In genomic region chr2:41869542-41870256, GRCh38 we compare ENCODE assay signal across 8 cellular contexts.
DNase-seq lines count a peak whose midpoint lies in the region; ATAC-seq, FAIRE-seq and TF ChIP-seq lines count a peak whose summit lies in the region.

No MANE protein-coding gene starts in this region.

- POLR2A ChIA-PET in endothelial cell of umbilical vein (lab: Charles Lee), result interaction anchor here (1.3 kb wide), 1 partner anchor 217 kb away, joined by 4 read pairs; no protein-coding TSS in a partner anchor

- H3K36me3 ChIP-seq in endothelial cell of umbilical vein (ENCODE audit: control insufficient read depth in 2 of 2, extremely low read depth in 1 of 2, insufficient read depth in 2 of 2, low read length in 2 of 2), result no peaks in the 10 kb centered on the region

- ATAC-seq in HG02642 (IDR thresholded peaks at IDR 0.05; ENCODE audit: poor library complexity, unreplicated experiment), result peak; percentile 78
- ATAC-seq in activated CD8-positive, alpha-beta memory T cell treated with anti-CD3 and anti-CD28 coated beads, Interleukin-2, amount 10 ng/mL, durations not matched to agents 7 days and 5 days, result peak; percentile 74
- ATAC-seq in GM18517 (IDR thresholded peaks at IDR 0.05; ENCODE audit: unreplicated experiment), result no peak

- H3K79me2 ChIP-seq in endothelial cell of umbilical vein (ENCODE audit: control insufficient read depth, insufficient read depth, low read length), result no peaks in the 10 kb centered on the region

- H3K27ac Mint-ChIP-seq in activated CD8-positive, alpha-beta memory T cell treated with anti-CD3 and anti-CD28 coated beads, Interleukin-2, amount 10 ng/mL, durations not matched to agents 7 days and 5 days, result no peak overlapping the region

- no peaks in the 10 kb centered on the region for H3K36me3 Mint-ChIP-seq in activated CD8-positive, alpha-beta memory T cell treated with anti-CD3 and anti-CD28 coated beads, Interleukin-2, amount 10 ng/mL, durations not matched to agents 7 days and 5 days

- no peak overlapping the region for H3K27ac ChIP-seq in endothelial cell of umbilical vein (ENCODE audit: insufficient read depth, low read depth, low read length)

- no peak overlapping the region for H2AFZ ChIP-seq in endothelial cell of umbilical vein (ENCODE audit: low read depth, low read length)

- peak; percentile 82 for FAIRE-seq in endothelial cell of umbilical vein (lab: Jason Lieb, UNC)

- peaks cover 3 to 4% of the 10 kb centered on the region in 2 experiments for H3K27me3 ChIP-seq in endothelial cell of umbilical vein (ENCODE audit: control insufficient read depth in 2 of 2, insufficient read depth in 2 of 2, low read length in 2 of 2)

- H3K4me2 ChIP-seq in endothelial cell of umbilical vein (ENCODE audit: insufficient read depth, low read length), result no peak overlapping the region

- H3K4me1 ChIP-seq in endothelial cell of umbilical vein (ENCODE audit: control insufficient read depth, extremely low read depth, insufficient read depth, low read length), result no peaks in the 10 kb centered on the region

- intact Hi-C loops in endothelial cell of umbilical vein (cut with micrococcal nuclease), result loop anchor here (1.0 to 5.0 kb wide), 4 partner anchors 16 to 458 kb away; no protein-coding TSS in a partner anchor

- peaks cover 15% of the 10 kb centered on the region for H3K4me1 Mint-ChIP-seq in activated CD8-positive, alpha-beta memory T cell treated with anti-CD3 and anti-CD28 coated beads, Interleukin-2, amount 10 ng/mL, durations not matched to agents 7 days and 5 days

- no peaks in the 10 kb centered on the region for H3K9me3 Mint-ChIP-seq in activated CD8-positive, alpha-beta memory T cell treated with anti-CD3 and anti-CD28 coated beads, Interleukin-2, amount 10 ng/mL, durations not matched to agents 7 days and 5 days (ENCODE audit: low read depth)

- H3K9me1 ChIP-seq in endothelial cell of umbilical vein (replicated peaks; ENCODE audit: control insufficient read depth, extremely low read depth, insufficient read depth, low read length), result no peaks in the 10 kb centered on the region

- CTCF ChIA-PET in activated CD8-positive, alpha-beta memory T cell treated with anti-CD3 and anti-CD28 coated beads, Interleukin-2, amount 10 ng/mL, durations not matched to agents 7 days and 5 days (lab: Charles Lee), result interaction anchor here (0.7 to 7.9 kb wide), 18 partner anchors 10 to 518 kb away, joined by 3 to 207 read pairs (median 4); no protein-coding TSS in a partner anchor
- CTCF ChIA-PET in endothelial cell of umbilical vein (lab: Charles Lee), result interaction anchor here (0.6 to 9.9 kb wide), 44 partner anchors 9 to 459 kb away, joined by 3 to 625 read pairs (median 6); partner anchors contain the start of gene PKDCC

- DNase-seq in NCI-H82 (lab: John Stamatoyannopoulos, UW) (peak; percentile 85), endothelial cell of umbilical vein (ENCODE audit: low read depth, low spot score) (peak; percentile 59), middle frontal gyrus (ENCODE audit: extremely low spot score, low spot score) (peak; percentile 24)
- peak; percentile 71 for DNase-seq in activated CD8-positive, alpha-beta memory T cell treated with anti-CD3 and anti-CD28 coated beads, Interleukin-2, amount 10 ng/mL, durations not matched to agents 7 days and 5 days
- peak; percentile 39 to 40 for DNase-seq in stimulated activated CD8-positive, alpha-beta memory T cell treated with anti-CD3 and anti-CD28 coated beads, Interleukin-4, amount 100 ng/mL, for 4 hours (ENCODE audit: low read depth in 2 of 2, low spot score in 1 of 2)

- peaks cover 38% of the 10 kb centered on the region for H3K27me3 Mint-ChIP-seq in activated CD8-positive, alpha-beta memory T cell treated with anti-CD3 and anti-CD28 coated beads, Interleukin-2, amount 10 ng/mL, durations not matched to agents 7 days and 5 days

- dilution Hi-C loops in endothelial cell of umbilical vein (cut with MboI; ENCODE audit: extremely low pct_ligation_motif_present, low sequenced_read_pairs), result loop anchor here (25.0 kb wide), 1 partner anchor 218 kb away; no protein-coding TSS in a partner anchor

- H3K9ac ChIP-seq in endothelial cell of umbilical vein (replicated peaks; ENCODE audit: extremely low read depth, insufficient read depth, low read length), result no peak overlapping the region

- no peaks in the 10 kb centered on the region for H4K20me1 ChIP-seq in endothelial cell of umbilical vein (replicated peaks; ENCODE audit: control insufficient read depth, extremely low read depth, insufficient read depth, low read length)

- H3K4me3 Mint-ChIP-seq in activated CD8-positive, alpha-beta memory T cell treated with anti-CD3 and anti-CD28 coated beads, Interleukin-2, amount 10 ng/mL, durations not matched to agents 7 days and 5 days, result no peak overlapping the region

- TF ChIP-seq CTCF in GM12872 (IDR thresholded peaks at IDR 0.05; ENCODE audit: insufficient read depth, low read depth, low read length) (peak; percentile 90), endothelial cell of umbilical vein (IDR thresholded peaks at IDR 0.05; ENCODE audit: extremely low read depth in 1 of 2, insufficient read depth in 1 of 2, low read depth in 1 of 2, low read length in 2 of 2) (peak; percentile 68 to 84)

- H3K4me3 ChIP-seq in endothelial cell of umbilical vein (replicated peaks in 1 of 3; ENCODE audit: insufficient read depth in 1 of 3, low read depth in 1 of 3, low read length in 3 of 3), result no peak overlapping the region

- H3K9me3 ChIP-seq in endothelial cell of umbilical vein (replicated peaks; ENCODE audit: control insufficient read depth, insufficient read depth, low read length), result no peaks in the 10 kb centered on the region

- no TSS peak for BruUV-seq in endothelial cell of umbilical vein (replicated peaks; lab: Mats Ljungman, UMichigan)

- TF ChIP-seq POLR2A in endothelial cell of umbilical vein (IDR thresholded peaks at IDR 0.05; ENCODE audit: low read depth, low read length), result no peak

TF ChIP-seq in endothelial cell of umbilical vein, 7 proteins besides CTCF, POLR2A, EP300 and RAD21:
- TF ChIP-seq GATA2 (IDR thresholded peaks at IDR 0.05; ENCODE audit: insufficient read depth, insufficient read length, low read depth, low read length), result no peak
- TF ChIP-seq MAX (IDR thresholded peaks at IDR 0.05; ENCODE audit: insufficient read depth, insufficient read length), result no peak
- TF ChIP-seq POLR2AphosphoS5 (IDR thresholded peaks at IDR 0.05; ENCODE audit: insufficient read depth, low read depth, low read length), result no peak
- no peak for TF ChIP-seq JUN (IDR thresholded peaks at IDR 0.05; ENCODE audit: borderline replicate concordance, insufficient read depth, insufficient read length, low read depth)
- TF ChIP-seq EZH2 (IDR thresholded peaks at IDR 0.05; ENCODE audit: borderline replicate concordance, low read depth, low read length, severe bottlenecking), result no peak
- TF ChIP-seq FOS (IDR thresholded peaks at IDR 0.05; ENCODE audit: borderline replicate concordance, insufficient read depth, low read length), result no peak
- TF ChIP-seq MYC (IDR thresholded peaks at IDR 0.05; ENCODE audit: low read depth, low read length), result no peak

Comparison
In these comparisons a context has a peak if more than half of its experiments do, and no peak if none do; other contexts are left out.
1. DNase-seq: peak in every context shown above with its lines; median percentile 85 in NCI-H82; 71 in activated CD8-positive, alpha-beta memory T cell treated with anti-CD3 and anti-CD28 coated beads, Interleukin-2, amount 10 ng/mL, durations not matched to agents 7 days and 5 days; 59 in endothelial cell of umbilical vein; 40 in stimulated activated CD8-positive, alpha-beta memory T cell treated with anti-CD3 and anti-CD28 coated beads, Interleukin-4, amount 100 ng/mL, for 4 hours; 24 in middle frontal gyrus.